Comparison of ENCODE assay signal across 1 cellular context in the genomic region with DNA sequence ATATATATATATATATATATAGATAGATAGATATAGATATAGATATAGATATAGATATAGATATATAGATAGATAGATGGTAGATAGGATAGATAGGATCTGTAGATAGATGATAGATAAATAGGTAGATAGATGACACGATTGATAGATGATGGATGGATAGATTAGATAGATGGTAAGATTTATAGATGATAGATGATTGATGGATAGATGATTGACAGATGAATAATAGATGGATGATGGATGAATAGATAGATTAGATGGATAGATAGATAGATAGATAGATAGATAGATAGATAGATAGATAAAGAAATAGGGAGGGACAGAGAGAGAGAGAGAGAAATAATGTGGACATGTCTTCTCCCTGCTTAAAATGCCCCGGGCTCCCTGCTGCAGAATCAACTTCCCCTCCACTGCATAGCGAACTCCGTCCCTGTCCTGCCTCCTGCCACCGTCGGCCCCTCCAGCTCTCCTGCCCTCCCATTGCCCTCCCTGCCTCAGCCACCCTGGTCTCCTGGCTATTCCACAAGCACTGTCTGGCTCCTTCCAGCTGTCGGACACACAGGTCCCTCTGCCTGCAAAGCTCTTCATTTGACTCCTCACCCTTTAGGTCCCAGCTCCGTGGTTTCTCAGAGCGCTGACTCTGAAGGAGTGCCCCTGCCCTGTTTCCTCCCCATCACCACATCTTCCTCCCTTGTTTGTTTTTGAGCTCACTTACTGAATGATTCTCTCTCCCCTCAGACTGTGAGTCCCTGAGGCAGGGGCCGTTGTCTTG.
A peak's percentile ranks its signal among the peaks of the same experiment; 100 is the strongest.
TF ChIP-seq lines count a peak whose summit lies in the region.

No MANE protein-coding gene starts in this region.

TF ChIP-seq in WTC11, 78 proteins besides CTCF, POLR2A, EP300 and RAD21 (continued from another document):
- TF ChIP-seq, protein P1, sequence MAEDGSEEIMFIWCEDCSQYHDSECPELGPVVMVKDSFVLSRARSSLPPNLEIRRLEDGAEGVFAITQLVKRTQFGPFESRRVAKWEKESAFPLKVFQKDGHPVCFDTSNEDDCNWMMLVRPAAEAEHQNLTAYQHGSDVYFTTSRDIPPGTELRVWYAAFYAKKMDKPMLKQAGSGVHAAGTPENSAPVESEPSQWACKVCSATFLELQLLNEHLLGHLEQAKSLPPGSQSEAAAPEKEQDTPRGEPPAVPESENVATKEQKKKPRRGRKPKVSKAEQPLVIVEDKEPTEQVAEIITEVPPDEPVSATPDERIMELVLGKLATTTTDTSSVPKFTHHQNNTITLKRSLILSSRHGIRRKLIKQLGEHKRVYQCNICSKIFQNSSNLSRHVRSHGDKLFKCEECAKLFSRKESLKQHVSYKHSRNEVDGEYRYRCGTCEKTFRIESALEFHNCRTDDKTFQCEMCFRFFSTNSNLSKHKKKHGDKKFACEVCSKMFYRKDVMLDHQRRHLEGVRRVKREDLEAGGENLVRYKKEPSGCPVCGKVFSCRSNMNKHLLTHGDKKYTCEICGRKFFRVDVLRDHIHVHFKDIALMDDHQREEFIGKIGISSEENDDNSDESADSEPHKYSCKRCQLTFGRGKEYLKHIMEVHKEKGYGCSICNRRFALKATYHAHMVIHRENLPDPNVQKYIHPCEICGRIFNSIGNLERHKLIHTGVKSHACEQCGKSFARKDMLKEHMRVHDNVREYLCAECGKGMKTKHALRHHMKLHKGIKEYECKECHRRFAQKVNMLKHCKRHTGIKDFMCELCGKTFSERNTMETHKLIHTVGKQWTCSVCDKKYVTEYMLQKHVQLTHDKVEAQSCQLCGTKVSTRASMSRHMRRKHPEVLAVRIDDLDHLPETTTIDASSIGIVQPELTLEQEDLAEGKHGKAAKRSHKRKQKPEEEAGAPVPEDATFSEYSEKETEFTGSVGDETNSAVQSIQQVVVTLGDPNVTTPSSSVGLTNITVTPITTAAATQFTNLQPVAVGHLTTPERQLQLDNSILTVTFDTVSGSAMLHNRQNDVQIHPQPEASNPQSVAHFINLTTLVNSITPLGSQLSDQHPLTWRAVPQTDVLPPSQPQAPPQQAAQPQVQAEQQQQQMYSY (CRISPR knock-in tag; IDR thresholded peaks at IDR 0.05): peak; percentile 91
